Comparison of ENCODE assay signal across 23 cellular contexts in the genomic region with DNA sequence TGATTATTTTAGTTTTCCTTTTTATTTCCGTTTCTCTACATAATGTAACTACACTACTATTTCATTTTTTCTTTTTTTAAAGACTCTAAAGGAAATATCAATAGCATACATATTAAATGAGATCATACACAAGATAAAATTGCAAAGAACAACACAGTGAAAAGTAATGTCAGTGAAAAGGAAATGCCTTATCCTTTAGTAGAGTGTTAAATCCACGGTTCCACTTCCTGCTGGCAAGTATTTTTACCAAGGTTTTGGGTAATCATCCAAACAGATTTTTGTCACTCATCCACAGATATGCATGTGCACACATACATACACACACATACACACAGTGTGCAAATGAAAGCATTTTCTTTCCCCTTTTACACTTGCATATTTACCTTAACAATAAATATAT.
"Had no signal": no experiment of that assay in that cellular context is flagged by ENCODE, and none has a peak within 500 bp of the region (broad histone marks: within the 10 kb centered on the region; RNA-seq: fewer than 3 reads in every experiment).

No MANE protein-coding gene starts in this region.

- H3K4me3 Mint-ChIP-seq: activated CD4-positive, alpha-beta memory T cell treated with anti-CD3 and anti-CD28 coated beads, Interleukin-2, amount 10 ng/mL, durations not matched to agents 7 days and 5 days; activated naive CD4-positive, alpha-beta T cell treated with anti-CD3 and anti-CD28 coated beads for 36 hours; activated T-cell treated with anti-CD3 and anti-CD28 coated beads, Interleukin-2, amount 50 U/mL, for 72 hours; mesothelial cell of epicardium; natural killer cell; T-helper 17 cell; type B pancreatic cell had no signal

- H3K27me3 Mint-ChIP-seq: activated CD4-positive, alpha-beta memory T cell treated with anti-CD3 and anti-CD28 coated beads, Interleukin-2, amount 10 ng/mL, durations not matched to agents 7 days and 5 days; T-helper 17 cell; type B pancreatic cell had no signal

- H3K4me1 ChIP-seq: lower lobe of right lung, sigmoid colon, vagina had no signal

- H3K27me3 ChIP-seq: sigmoid colon, vagina had no signal

- H3K4me3 ChIP-seq: lower lobe of right lung, sigmoid colon, smooth muscle cell, thoracic aorta, vagina had no signal

- H3K36me3 ChIP-seq: lower lobe of right lung, sigmoid colon, thoracic aorta, vagina had no signal

- H3K9me3 ChIP-seq: lower lobe of right lung, sigmoid colon, thoracic aorta, vagina had no signal

- H3K4me1 Mint-ChIP-seq: activated CD4-positive, alpha-beta memory T cell treated with anti-CD3 and anti-CD28 coated beads, Interleukin-2, amount 10 ng/mL, durations not matched to agents 7 days and 5 days; mesothelial cell of epicardium; natural killer cell; T-helper 17 cell had no signal

- ATAC-seq: activated T-cell treated with anti-CD3 and anti-CD28 coated beads, Interleukin-2, amount 50 U/mL, for 72 hours; left lobe of liver; lower lobe of right lung; natural killer cell; T-helper 17 cell had no signal

- DNase-seq: activated CD4-positive, alpha-beta memory T cell treated with anti-CD3 and anti-CD28 coated beads, Interleukin-2, amount 10 ng/mL, durations not matched to agents 7 days and 5 days; activated CD4-positive, alpha-beta T cell treated with anti-CD3 and anti-CD28 coated beads for 48 hours; activated CD4-positive, CD25-positive, alpha-beta regulatory T cell; activated effector memory CD4-positive, alpha-beta T cell treated with Interleukin-2 at 50 U/mL for 16 hours; activated naive CD4-positive, alpha-beta T cell treated with anti-CD3 and anti-CD28 coated beads for 36 hours; activated T-cell treated with anti-CD3 and anti-CD28 coated beads, Interleukin-2, amount 50 U/mL, for 72 hours; amygdala; central memory CD4-positive, alpha-beta T cell; foreskin fibroblast; kidney; lower lobe of right lung; natural killer cell; retina; sigmoid colon; stimulated activated CD4-positive, alpha-beta T cell treated with anti-CD3 and anti-CD28 coated beads, Interleukin-15, amount 100 ng/mL, for 24 hours; stimulated activated naive CD4-positive, alpha-beta T cell; T-helper 17 cell had no signal

- H3K27ac ChIP-seq: lower lobe of right lung, sigmoid colon, thoracic aorta, vagina had no signal

- H3K36me3 Mint-ChIP-seq: mesothelial cell of epicardium, natural killer cell, type B pancreatic cell had no signal

- H3K27ac Mint-ChIP-seq: activated CD4-positive, alpha-beta memory T cell treated with anti-CD3 and anti-CD28 coated beads, Interleukin-2, amount 10 ng/mL, durations not matched to agents 7 days and 5 days; activated naive CD4-positive, alpha-beta T cell treated with anti-CD3 and anti-CD28 coated beads for 36 hours; activated T-cell treated with anti-CD3 and anti-CD28 coated beads, Interleukin-2, amount 50 U/mL, for 72 hours; mesothelial cell of epicardium; natural killer cell; T-helper 17 cell; type B pancreatic cell had no signal

- H3K9me3 Mint-ChIP-seq: activated CD4-positive, alpha-beta memory T cell treated with anti-CD3 and anti-CD28 coated beads, Interleukin-2, amount 10 ng/mL, durations not matched to agents 7 days and 5 days had no signal
